Comparison of ENCODE assay signal across 9 cellular contexts in genomic region chr10:59465089-59465488, GRCh38.
A peak's percentile ranks its signal among the peaks of the same experiment; 100 is the strongest.
DNase-seq lines count a peak whose midpoint lies in the region; ATAC-seq, FAIRE-seq and TF ChIP-seq lines count a peak whose summit lies in the region.
"Had no signal": no experiment of that assay in that cellular context is flagged by ENCODE, and none has a peak within 500 bp of the region (broad histone marks: within the 10 kb centered on the region; RNA-seq: fewer than 3 reads in every experiment).

No MANE protein-coding gene starts in this region.

- H3K36me3 ChIP-seq in neural progenitor cell, result no peaks in the 10 kb centered on the region

- H3K9me3 Mint-ChIP-seq in endothelial cell (ENCODE audit: unreplicated experiment) (no peaks in the 10 kb centered on the region), neural progenitor cell (no peaks in the 10 kb centered on the region)

- no peak overlapping the region for H3K27ac Mint-ChIP-seq in endothelial cell (ENCODE audit: unreplicated experiment)
- no peak overlapping the region for H3K27ac Mint-ChIP-seq in neural progenitor cell

- H3K27me3 Mint-ChIP-seq in endothelial cell (ENCODE audit: unreplicated experiment) (no peaks in the 10 kb centered on the region), neural progenitor cell (ENCODE audit: insufficient read depth, low read depth) (no peaks in the 10 kb centered on the region)

- H3K27ac ChIP-seq in neural progenitor cell, result no peak overlapping the region

- no peak for FAIRE-seq in D721Med (lab: Jason Lieb, UNC)

- DNase-seq in D721Med (ENCODE audit: insufficient read length, low spot score) (no peak), LHCN-M2 (ENCODE audit: low read depth) (peak; percentile 74), endothelial cell (ENCODE audit: low spot score) (peak; percentile 7), neural progenitor cell (ENCODE audit: low spot score) (peak; percentile 23), posterior vena cava (ENCODE audit: low spot score) (no peak)
- DNase-seq in activated naive CD4-positive, alpha-beta T cell treated with anti-CD3 and anti-CD28 coated beads, Interleukin-2, amount 50 U/mL, for 16 hours, result no peak
- DNase-seq: NCI-H187 treated with DMSO at 0.1 percent for 48 hours had no signal

- H3K4me3 Mint-ChIP-seq in endothelial cell (ENCODE audit: unreplicated experiment), result no peak overlapping the region
- H3K4me3 Mint-ChIP-seq in neural progenitor cell, result no peak overlapping the region

- no peaks in the 10 kb centered on the region for H3K4me1 ChIP-seq in neural progenitor cell

- no peak overlapping the region for H3K4me2 ChIP-seq in neural progenitor cell

- H3K36me3 Mint-ChIP-seq in endothelial cell (ENCODE audit: low read depth, unreplicated experiment) (no peaks in the 10 kb centered on the region), neural progenitor cell (no peaks in the 10 kb centered on the region)

- H3K4me3 ChIP-seq in neural progenitor cell, result no peak overlapping the region

- TF ChIP-seq CTCF in D721Med (IDR thresholded peaks at IDR 0.05; ENCODE audit: insufficient read depth, missing control alignments), result peak; percentile 27
- TF ChIP-seq CTCF in endothelial cell (IDR thresholded peaks at IDR 0.05; ENCODE audit: unreplicated experiment), result no peak
- peak; percentile 44 for TF ChIP-seq CTCF in neural progenitor cell (IDR thresholded peaks at IDR 0.05)

- no peak overlapping the region for H2AFZ ChIP-seq in neural progenitor cell (replicated peaks)

- no peaks in the 10 kb centered on the region for H3K4me1 Mint-ChIP-seq in endothelial cell (ENCODE audit: unreplicated experiment)
- H3K4me1 Mint-ChIP-seq in neural progenitor cell, result no peaks in the 10 kb centered on the region

- H3K9ac ChIP-seq in neural progenitor cell, result no peak overlapping the region

- intact Hi-C loops in posterior vena cava (cut with DNase I), result no loop called here

- H3K27me3 ChIP-seq in neural progenitor cell, result no peaks in the 10 kb centered on the region

- ATAC-seq in HG03378 (IDR thresholded peaks at IDR 0.05; ENCODE audit: unreplicated experiment) (no peak), HG02981 (IDR thresholded peaks at IDR 0.05; ENCODE audit: unreplicated experiment) (no peak)

- no peaks in the 10 kb centered on the region for H4K20me1 ChIP-seq in neural progenitor cell (ENCODE audit: low read depth)

- peaks cover 5% of the 10 kb centered on the region for H3K9me3 ChIP-seq in neural progenitor cell (ENCODE audit: low read depth)

- H3K79me2 ChIP-seq in neural progenitor cell (ENCODE audit: low read depth), result no peaks in the 10 kb centered on the region

- H3F3A ChIP-seq in neural progenitor cell (ENCODE audit: low read depth), result no peaks in the 10 kb centered on the region

Comparison
In these comparisons a context has a peak if more than half of its experiments do, and no peak if none do; other contexts are left out.
1. DNase-seq: peak in LHCN-M2 (single experiment), endothelial cell (single experiment) and neural progenitor cell (single experiment); none in D721Med (single experiment), activated naive CD4-positive, alpha-beta T cell treated with anti-CD3 and anti-CD28 coated beads, Interleukin-2, amount 50 U/mL, for 16 hours (single experiment) and posterior vena cava (single experiment).